ENCODE assay signal across 1 cellular context in genomic region chr1:32775640-32776337, GRCh38.
TF ChIP-seq lines count a peak whose summit lies in the region.

No MANE protein-coding gene starts in this region.

TF ChIP-seq in HepG2, 621 proteins besides CTCF, POLR2A, EP300 and RAD21:
- peak; percentile 32 for TF ChIP-seq RBM22 (optimal IDR thresholded peaks at IDR 0.05; ENCODE audit: low read length)
- TF ChIP-seq, protein P1, sequence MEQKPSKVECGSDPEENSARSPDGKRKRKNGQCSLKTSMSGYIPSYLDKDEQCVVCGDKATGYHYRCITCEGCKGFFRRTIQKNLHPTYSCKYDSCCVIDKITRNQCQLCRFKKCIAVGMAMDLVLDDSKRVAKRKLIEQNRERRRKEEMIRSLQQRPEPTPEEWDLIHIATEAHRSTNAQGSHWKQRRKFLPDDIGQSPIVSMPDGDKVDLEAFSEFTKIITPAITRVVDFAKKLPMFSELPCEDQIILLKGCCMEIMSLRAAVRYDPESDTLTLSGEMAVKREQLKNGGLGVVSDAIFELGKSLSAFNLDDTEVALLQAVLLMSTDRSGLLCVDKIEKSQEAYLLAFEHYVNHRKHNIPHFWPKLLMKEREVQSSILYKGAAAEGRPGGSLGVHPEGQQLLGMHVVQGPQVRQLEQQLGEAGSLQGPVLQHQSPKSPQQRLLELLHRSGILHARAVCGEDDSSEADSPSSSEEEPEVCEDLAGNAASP (CRISPR knock-in tag; IDR thresholded peaks at IDR 0.05; ENCODE audit: borderline replicate concordance), result no peak
